In genomic region chr1:226736001-226736907, GRCh38 we compare ENCODE assay signal across 9 cellular contexts. TPM values are rescaled to one million over a fixed set of nuclear protein-coding genes. Genes with fewer than 3 reads are reported as not detected.
DNase-seq lines count a peak whose midpoint lies in the region; ATAC-seq and TF ChIP-seq lines count a peak whose summit lies in the region.
"Had no signal": no experiment of that assay in that cellular context is flagged by ENCODE, and none has a peak within 500 bp of the region (broad histone marks: within the 10 kb centered on the region; RNA-seq: fewer than 3 reads in every experiment).

No MANE protein-coding gene starts in this region.

- intact Hi-C loops in left ventricle myocardium inferior (cut with micrococcal nuclease): loop anchor here (10.0 kb wide), 1 partner anchor 81 kb away; no protein-coding TSS in a partner anchor

- DNase-seq in activated T-cell treated with anti-CD3 and anti-CD28 coated beads, Interleukin-2, amount 50 U/mL, for 4 hours: no peak
- DNase-seq in left ventricle myocardium inferior (peak; percentile 39), retina (peak; percentile 41), glutamatergic neuron (no peak), left lobe of liver (ENCODE audit: low spot score) (no peak), DMS153 treated with DMSO at 0.1 percent for 48 hours (lab: John Stamatoyannopoulos, UW; ENCODE audit: unreplicated experiment) (no peak)
- DNase-seq: NK-92 treated with Interleukin-12 subunit alpha and Interleukin-12 subunit beta, amount 100 ng/mL, for 24 hours had no signal

- H3K4me3 Mint-ChIP-seq in activated T-cell treated with anti-CD3 and anti-CD28 coated beads, Interleukin-2, amount 50 U/mL, for 4 hours: peak overlapping the region; percentile 95
- no peak overlapping the region for H3K4me3 Mint-ChIP-seq in glutamatergic neuron (ENCODE audit: unreplicated experiment)

- peak overlapping the region; percentile 95 for H3K4me3 ChIP-seq in GM12875 (ENCODE audit: low read depth, low read length)
- H3K4me3 ChIP-seq in left ventricle myocardium inferior: peak overlapping the region; percentile 89

- H3K27ac Mint-ChIP-seq in glutamatergic neuron (ENCODE audit: unreplicated experiment): no peak overlapping the region

- TF ChIP-seq CTCF in GM12875 (IDR thresholded peaks at IDR 0.05; ENCODE audit: borderline replicate concordance, insufficient read depth, low read depth, low read length) (no peak), left ventricle myocardium inferior (IDR thresholded peaks at IDR 0.05; ENCODE audit: borderline replicate concordance) (no peak), glutamatergic neuron (IDR thresholded peaks at IDR 0.05; ENCODE audit: partially characterized antibody, unreplicated experiment) (no peak)

- H3K4me1 Mint-ChIP-seq in activated T-cell treated with anti-CD3 and anti-CD28 coated beads, Interleukin-2, amount 50 U/mL, for 4 hours (ENCODE audit: low read depth): peaks cover 64% of the 10 kb centered on the region
- H3K4me1 Mint-ChIP-seq in glutamatergic neuron (ENCODE audit: low read depth, unreplicated experiment): no peaks in the 10 kb centered on the region

- no peaks in the 10 kb centered on the region for H3K27me3 Mint-ChIP-seq in activated T-cell treated with anti-CD3 and anti-CD28 coated beads, Interleukin-2, amount 50 U/mL, for 4 hours (ENCODE audit: low read depth)
- H3K27me3 Mint-ChIP-seq in glutamatergic neuron (ENCODE audit: unreplicated experiment): peaks cover 9% of the 10 kb centered on the region

- H3K9me3 ChIP-seq in left ventricle myocardium inferior (replicated peaks): no peaks in the 10 kb centered on the region

- no peaks in the 10 kb centered on the region for H3K9me3 Mint-ChIP-seq in activated T-cell treated with anti-CD3 and anti-CD28 coated beads, Interleukin-2, amount 50 U/mL, for 4 hours
- no peaks in the 10 kb centered on the region for H3K9me3 Mint-ChIP-seq in glutamatergic neuron (ENCODE audit: unreplicated experiment)

- ATAC-seq in activated T-cell treated with anti-CD3 and anti-CD28 coated beads, Interleukin-2, amount 50 U/mL, for 4 hours: no peak
- ATAC-seq in left lobe of liver (no peak), HG03457 (IDR thresholded peaks at IDR 0.05; ENCODE audit: unreplicated experiment) (no peak)

- H3K27me3 ChIP-seq in left ventricle myocardium inferior (ENCODE audit: low read depth): no peaks in the 10 kb centered on the region

- H3K27ac ChIP-seq in left ventricle myocardium inferior (replicated peaks): peak overlapping the region; percentile 91

- peaks cover 14% of the 10 kb centered on the region for H3K36me3 ChIP-seq in left ventricle myocardium inferior

- H3K4me1 ChIP-seq in left ventricle myocardium inferior: peaks cover 81% of the 10 kb centered on the region

- peaks cover 11% of the 10 kb centered on the region for H3K36me3 Mint-ChIP-seq in activated T-cell treated with anti-CD3 and anti-CD28 coated beads, Interleukin-2, amount 50 U/mL, for 4 hours (ENCODE audit: insufficient read depth)
- H3K36me3 Mint-ChIP-seq in glutamatergic neuron (ENCODE audit: unreplicated experiment): no peaks in the 10 kb centered on the region

RNA-seq across cellular contexts. Expression of gene ITPKB, which starts 2.8 kb away (rescaled TPM):
- 10 to 100 TPM; 26.2 to 28.3 (median 27.7) TPM for total RNA-seq in activated T-cell treated with anti-CD3 and anti-CD28 coated beads, Interleukin-2, amount 50 U/mL, for 4 hours
- total RNA-seq in left ventricle myocardium inferior: 15.7 TPM
- 0.34 TPM for total RNA-seq in glutamatergic neuron (ENCODE audit: unreplicated experiment)
- 3.1 TPM for total RNA-seq in left lobe of liver

Comparison
In these comparisons a context has a peak if more than half of its experiments do, and no peak if none do; other contexts are left out.
1. DNase-seq: peak in left ventricle myocardium inferior (single experiment) and retina (single experiment); none in activated T-cell treated with anti-CD3 and anti-CD28 coated beads, Interleukin-2, amount 50 U/mL, for 4 hours (single experiment), glutamatergic neuron (single experiment), left lobe of liver (single experiment) and DMS153 treated with DMSO at 0.1 percent for 48 hours (single experiment).